ENCODE assay signal across 36 cellular contexts in the genomic region with DNA sequence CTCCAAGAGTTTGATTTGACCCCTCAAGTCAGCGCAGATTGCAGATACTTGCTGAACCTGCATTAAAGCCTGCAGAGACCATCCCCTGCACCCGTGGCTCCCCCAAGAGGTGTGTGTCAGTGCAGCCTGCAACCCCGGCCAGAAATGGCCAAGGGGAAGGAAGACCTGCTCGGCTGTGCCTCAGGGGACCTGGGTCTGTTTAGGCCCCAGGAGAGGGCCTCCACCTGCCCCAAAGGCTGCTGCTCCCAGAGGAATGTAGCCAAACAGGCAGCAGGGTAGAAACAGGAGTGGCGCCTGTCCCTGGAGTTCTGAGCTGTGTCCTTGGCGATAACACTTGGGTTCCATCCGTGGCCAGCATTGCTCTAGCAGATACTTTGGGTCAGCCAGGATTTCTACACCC.
"Had no signal": no experiment of that assay in that cellular context is flagged by ENCODE, and none has a peak within 500 bp of the region (broad histone marks: within the 10 kb centered on the region; RNA-seq: fewer than 3 reads in every experiment).

No MANE protein-coding gene starts in this region.

- H3K4me3 Mint-ChIP-seq: activated B cell treated with CpG ODN at 0.5 μM for 24 hours; activated CD8-positive, alpha-beta memory T cell treated with anti-CD3 and anti-CD28 coated beads, Interleukin-2, amount 10 ng/mL, durations not matched to agents 7 days and 5 days; activated CD8-positive, alpha-beta T cell treated with anti-CD3 and anti-CD28 coated beads for 36 hours; activated naive CD4-positive, alpha-beta T cell treated with anti-CD3 and anti-CD28 coated beads for 36 hours; activated naive CD4-positive, alpha-beta T cell treated with anti-CD3 and anti-CD28 coated beads, Interleukin-2, amount 50 U/mL, for 24 hours; activated naive CD8-positive, alpha-beta T cell treated with anti-CD3 and anti-CD28 coated beads for 36 hours; activated naive CD8-positive, alpha-beta T cell treated with anti-CD3 and anti-CD28 coated beads, Interleukin-2, amount 50 U/mL, for 24 hours; activated T-helper 1 cell treated with anti-CD3 and anti-CD28 coated beads, Interleukin-12 subunit alpha, Interleukin-12 subunit beta, Interleukin-2, Interleukin-4 antibody, amounts not matched to agents 30 ng/mL and 10 ng/mL and 1 ng/mL, durations not matched to agents 14 hours and 24 hours and 36 hours; effector memory CD8-positive, alpha-beta T cell; T-helper 17 cell; T-helper 2 cell treated with Interferon-gamma antibody and Interleukin-4, amounts not matched to agents 5 μg/mL and 100 μg/mL, for 36 hours had no signal

- ATAC-seq: activated CD4-positive, CD25-positive, alpha-beta regulatory T cell treated with anti-CD3 and anti-CD28 coated beads, Interleukin-2, amount 50 U/mL, for 24 hours; activated CD8-positive, alpha-beta memory T cell treated with anti-CD3 and anti-CD28 coated beads, Interleukin-2, amount 10 ng/mL, durations not matched to agents 7 days and 5 days; activated CD8-positive, alpha-beta T cell treated with anti-CD3 and anti-CD28 coated beads for 36 hours; activated naive CD8-positive, alpha-beta T cell treated with anti-CD3 and anti-CD28 coated beads, Interleukin-2, amount 50 U/mL, for 24 hours; body of pancreas; effector memory CD8-positive, alpha-beta T cell; foreskin keratinocyte; gastrocnemius medialis; T-helper 17 cell had no signal

- H3K9me3 ChIP-seq: adrenal gland, body of pancreas, esophagus muscularis mucosa, gastrocnemius medialis had no signal

- H3K4me1 ChIP-seq: adrenal gland, body of pancreas, foreskin keratinocyte had no signal

- H3K27ac ChIP-seq: adrenal gland, body of pancreas, esophagus muscularis mucosa, foreskin keratinocyte, gastrocnemius medialis, WERI-Rb-1 had no signal

- FAIRE-seq: colon had no signal

- H3K9me3 Mint-ChIP-seq: activated B cell treated with CpG ODN at 0.5 μM for 24 hours; activated CD8-positive, alpha-beta T cell treated with anti-CD3 and anti-CD28 coated beads for 36 hours; activated naive CD4-positive, alpha-beta T cell treated with anti-CD3 and anti-CD28 coated beads for 36 hours; activated naive CD4-positive, alpha-beta T cell treated with anti-CD3 and anti-CD28 coated beads, Interleukin-2, amount 50 U/mL, for 24 hours; activated naive CD8-positive, alpha-beta T cell treated with anti-CD3 and anti-CD28 coated beads for 36 hours; activated naive CD8-positive, alpha-beta T cell treated with anti-CD3 and anti-CD28 coated beads, Interleukin-2, amount 50 U/mL, for 24 hours; activated T-helper 1 cell treated with anti-CD3 and anti-CD28 coated beads, Interleukin-12 subunit alpha, Interleukin-12 subunit beta, Interleukin-2, Interleukin-4 antibody, amounts not matched to agents 30 ng/mL and 10 ng/mL and 1 ng/mL, durations not matched to agents 14 hours and 24 hours and 36 hours; activated T-helper 2 cell treated with anti-CD3 and anti-CD28 coated beads, Interferon-gamma antibody, Interleukin-2, Interleukin-4, amounts not matched to agents 10 μg/mL and 5 μg/mL and 100 μg/mL, durations not matched to agents 14 hours and 24 hours and 36 hours; effector memory CD8-positive, alpha-beta T cell; T-helper 2 cell treated with Interferon-gamma antibody and Interleukin-4, amounts not matched to agents 5 μg/mL and 100 μg/mL, for 36 hours had no signal

- H3K4me3 ChIP-seq: adrenal gland, body of pancreas, esophagus muscularis mucosa, gastrocnemius medialis had no signal

- DNase-seq: activated B cell treated with CpG ODN at 0.5 μM for 24 hours; activated CD4-positive, alpha-beta T cell treated with anti-CD3 and anti-CD28 coated beads for 48 hours; activated CD4-positive, alpha-beta T cell treated with anti-CD3 and anti-CD28 coated beads, Interleukin-2, amount 50 U/mL, for 1 hour; activated CD4-positive, alpha-beta T cell treated with anti-CD3 and anti-CD28 coated beads, Interleukin-2, amount 50 U/mL, for 48 hours; activated CD8-positive, alpha-beta memory T cell treated with anti-CD3 and anti-CD28 coated beads, Interleukin-2, amount 10 ng/mL, durations not matched to agents 7 days and 5 days; activated CD8-positive, alpha-beta memory T cell treated with anti-CD3 and anti-CD28 coated beads, Interleukin-2, amount 50 U/mL, for 4 hours; activated CD8-positive, alpha-beta T cell treated with anti-CD3 and anti-CD28 coated beads for 36 hours; activated effector memory CD4-positive, alpha-beta T cell treated with anti-CD3 and anti-CD28 coated beads, Interleukin-2, amount 50 U/mL, for 16 hours; activated naive CD4-positive, alpha-beta T cell treated with anti-CD3 and anti-CD28 coated beads for 36 hours; activated naive CD8-positive, alpha-beta T cell treated with anti-CD3 and anti-CD28 coated beads for 36 hours; activated naive CD8-positive, alpha-beta T cell treated with anti-CD3 and anti-CD28 coated beads, Interleukin-2, amount 50 U/mL, for 24 hours; activated T-cell treated with anti-CD3 and anti-CD28 coated beads, Interleukin-2, amount 50 U/mL, for 1 hour; activated T-cell treated with anti-CD3 and anti-CD28 coated beads, Interleukin-2, amount 50 U/mL, for 48 hours; adrenal gland; amygdala; body of pancreas; caudate nucleus; cortex of kidney; dermis blood vessel endothelial cell; effector CD4-positive, alpha-beta T cell; effector memory CD8-positive, alpha-beta T cell; erythroblast; foreskin keratinocyte; gastrocnemius medialis; glutamatergic neuron; T-helper 1 cell; T-helper 17 cell; T1000; WERI-Rb-1 had no signal

- H3K27me3 Mint-ChIP-seq: activated B cell treated with CpG ODN at 0.5 μM for 24 hours; activated CD8-positive, alpha-beta memory T cell treated with anti-CD3 and anti-CD28 coated beads, Interleukin-2, amount 10 ng/mL, durations not matched to agents 7 days and 5 days; activated CD8-positive, alpha-beta T cell treated with anti-CD3 and anti-CD28 coated beads for 36 hours; activated naive CD4-positive, alpha-beta T cell treated with anti-CD3 and anti-CD28 coated beads, Interleukin-2, amount 50 U/mL, for 24 hours; activated naive CD8-positive, alpha-beta T cell treated with anti-CD3 and anti-CD28 coated beads for 36 hours; activated naive CD8-positive, alpha-beta T cell treated with anti-CD3 and anti-CD28 coated beads, Interleukin-2, amount 50 U/mL, for 24 hours; effector memory CD8-positive, alpha-beta T cell; T-helper 17 cell had no signal

- H3K27me3 ChIP-seq: adrenal gland, body of pancreas, esophagus muscularis mucosa, foreskin keratinocyte, gastrocnemius medialis had no signal

- H3K27ac Mint-ChIP-seq: activated B cell treated with CpG ODN at 0.5 μM for 24 hours; activated CD8-positive, alpha-beta memory T cell treated with anti-CD3 and anti-CD28 coated beads, Interleukin-2, amount 10 ng/mL, durations not matched to agents 7 days and 5 days; activated CD8-positive, alpha-beta T cell treated with anti-CD3 and anti-CD28 coated beads for 36 hours; activated naive CD4-positive, alpha-beta T cell treated with anti-CD3 and anti-CD28 coated beads for 36 hours; activated naive CD4-positive, alpha-beta T cell treated with anti-CD3 and anti-CD28 coated beads, Interleukin-2, amount 50 U/mL, for 24 hours; activated naive CD8-positive, alpha-beta T cell treated with anti-CD3 and anti-CD28 coated beads for 36 hours; activated naive CD8-positive, alpha-beta T cell treated with anti-CD3 and anti-CD28 coated beads, Interleukin-2, amount 50 U/mL, for 24 hours; activated T-helper 1 cell treated with anti-CD3 and anti-CD28 coated beads, Interleukin-12 subunit alpha, Interleukin-12 subunit beta, Interleukin-2, Interleukin-4 antibody, amounts not matched to agents 30 ng/mL and 10 ng/mL and 1 ng/mL, durations not matched to agents 14 hours and 24 hours and 36 hours; activated T-helper 2 cell treated with anti-CD3 and anti-CD28 coated beads, Interferon-gamma antibody, Interleukin-2, Interleukin-4, amounts not matched to agents 10 μg/mL and 5 μg/mL and 100 μg/mL, durations not matched to agents 14 hours and 24 hours and 36 hours; effector memory CD8-positive, alpha-beta T cell; T-helper 17 cell; T-helper 2 cell treated with Interferon-gamma antibody and Interleukin-4, amounts not matched to agents 5 μg/mL and 100 μg/mL, for 36 hours had no signal
